17 cellular contexts compared by ENCODE assay signal in genomic region chr1:17109897-17110554, GRCh38. TPM values are rescaled to one million over a fixed set of nuclear protein-coding genes. Genes with fewer than 3 reads are reported as not detected.
DNase-seq lines count a peak whose midpoint lies in the region; ATAC-seq and TF ChIP-seq lines count a peak whose summit lies in the region.
"Had no signal": no experiment of that assay in that cellular context is flagged by ENCODE, and none has a peak within 500 bp of the region (broad histone marks: within the 10 kb centered on the region; RNA-seq: fewer than 3 reads in every experiment).

No MANE protein-coding gene starts in this region.

- CTCF ChIA-PET in activated CD4-positive, alpha-beta T cell treated with anti-CD3 and anti-CD28 coated beads for 36 hours (lab: Charles Lee), result interaction anchor here (0.7 kb wide), 1 partner anchor 124 kb away, joined by 3 read pairs; no protein-coding TSS in a partner anchor

- H3K9me3 ChIP-seq in hepatocyte (ENCODE audit: low read depth), result no peaks in the 10 kb centered on the region
- H3K9me3 ChIP-seq in osteoblast (ENCODE audit: low read depth, low read length), result no peaks in the 10 kb centered on the region
- H3K9me3 ChIP-seq: adrenal gland had no signal

- peaks cover 17% of the 10 kb centered on the region for H3K4me1 ChIP-seq in hepatocyte (ENCODE audit: insufficient read depth)
- H3K4me1 ChIP-seq in osteoblast (ENCODE audit: insufficient read depth, low read length), result no peaks in the 10 kb centered on the region
- H3K4me1 ChIP-seq: parathyroid adenoma had no signal

- no peaks in the 10 kb centered on the region for H3K9me3 Mint-ChIP-seq in activated CD4-positive, alpha-beta T cell treated with anti-CD3 and anti-CD28 coated beads for 36 hours (ENCODE audit: low read depth)
- H3K9me3 Mint-ChIP-seq: IgD-negative memory B cell, memory B cell had no signal

- H3K27ac ChIP-seq in hepatocyte, result peak overlapping the region; percentile 92
- H3K27ac ChIP-seq in osteoblast (ENCODE audit: low read depth, low read length), result no peak overlapping the region
- H3K27ac ChIP-seq: adrenal gland, parathyroid adenoma had no signal

- POLR2A ChIA-PET in activated CD4-positive, alpha-beta T cell treated with anti-CD3 and anti-CD28 coated beads for 36 hours (lab: Charles Lee), result no interaction called here

- no peaks in the 10 kb centered on the region for H3K9me2 ChIP-seq in hepatocyte (replicated peaks; ENCODE audit: insufficient read depth)

- no peak overlapping the region for H3K4me3 Mint-ChIP-seq in activated CD4-positive, alpha-beta T cell treated with anti-CD3 and anti-CD28 coated beads for 36 hours
- H3K4me3 Mint-ChIP-seq: IgD-negative memory B cell, memory B cell had no signal

- no peak for ATAC-seq in Right ventricle myocardium inferior
- ATAC-seq in activated CD4-positive, alpha-beta T cell treated with anti-CD3 and anti-CD28 coated beads for 36 hours, result no peak

- H3K4me2 ChIP-seq in hepatocyte (peak overlapping the region; percentile 60), osteoblast (ENCODE audit: insufficient read depth, low read length) (no peak overlapping the region)

- TF ChIP-seq CTCF in hepatocyte (IDR thresholded peaks at IDR 0.05; ENCODE audit: poor library complexity), result no peak
- no peak for TF ChIP-seq CTCF in osteoblast (IDR thresholded peaks at IDR 0.05; ENCODE audit: extremely low read depth, low read depth, low read length)

- H3K36me3 ChIP-seq in hepatocyte (replicated peaks; ENCODE audit: insufficient read depth, low read depth) (no peaks in the 10 kb centered on the region), osteoblast (ENCODE audit: insufficient read depth, low read length) (no peaks in the 10 kb centered on the region)
- H3K36me3 ChIP-seq: adrenal gland had no signal

- peak; percentile 82 for DNase-seq in DMS79 treated with DMSO at 0.1 percent for 48 hours (lab: John Stamatoyannopoulos, UW)
- DNase-seq in NCI-H526 treated with DMSO at 0.1 percent for 48 hours (lab: John Stamatoyannopoulos, UW), result peak; percentile 64
- peak; percentile 71 for DNase-seq in hepatocyte (ENCODE audit: low spot score)
- peak; percentile 50 for DNase-seq in osteoblast (ENCODE audit: insufficient read length, low spot score, missing footprints)
- no peak for DNase-seq in activated T-cell treated with anti-CD3 and anti-CD28 coated beads, Interleukin-2, amount 50 U/mL, for 48 hours
- no peak for DNase-seq in Right ventricle myocardium inferior (ENCODE audit: missing footprints)
- no peak for DNase-seq in stimulated activated CD4-positive, alpha-beta T cell treated with anti-CD3 and anti-CD28 coated beads, Interleukin-2, amount 100 ng/mL, for 24 hours
- DNase-seq in activated CD4-positive, alpha-beta T cell treated with anti-CD3 and anti-CD28 coated beads for 36 hours, result no peak
- DNase-seq: activated CD4-positive, alpha-beta T cell treated with anti-CD3 and anti-CD28 coated beads for 48 hours; activated T-cell treated with anti-CD3 and anti-CD28 coated beads, Interleukin-2, amount 50 U/mL, for 1 hour; adrenal gland; GOT3; NCI-H748 treated with DMSO at 0.1 percent for 48 hours; T-helper 2 cell had no signal

- intact Hi-C loops in Right ventricle myocardium inferior (cut with DNase I), result no loop called here
- intact Hi-C loops in activated CD4-positive, alpha-beta T cell treated with anti-CD3 and anti-CD28 coated beads for 36 hours (cut with DNase I, micrococcal nuclease), result no loop called here

- H3K27me3 ChIP-seq in hepatocyte (no peaks in the 10 kb centered on the region), osteoblast (ENCODE audit: insufficient read depth, low read length) (peaks cover 22% of the 10 kb centered on the region)

- peaks cover 11% of the 10 kb centered on the region for H3K27me3 Mint-ChIP-seq in activated CD4-positive, alpha-beta T cell treated with anti-CD3 and anti-CD28 coated beads for 36 hours

- no peaks in the 10 kb centered on the region for H3K79me2 ChIP-seq in hepatocyte
- no peaks in the 10 kb centered on the region for H3K79me2 ChIP-seq in osteoblast (ENCODE audit: insufficient read depth, low read length)
- H3K79me2 ChIP-seq: parathyroid adenoma had no signal

- no peak overlapping the region for H3K4me3 ChIP-seq in hepatocyte
- H3K4me3 ChIP-seq in osteoblast (ENCODE audit: insufficient read depth, low read length), result no peak overlapping the region
- H3K4me3 ChIP-seq: adrenal gland had no signal

- no peak overlapping the region for H3K27ac Mint-ChIP-seq in activated CD4-positive, alpha-beta T cell treated with anti-CD3 and anti-CD28 coated beads for 36 hours
- H3K27ac Mint-ChIP-seq: IgD-negative memory B cell, memory B cell had no signal

- no peak overlapping the region for H2AFZ ChIP-seq in hepatocyte
- no peak overlapping the region for H2AFZ ChIP-seq in osteoblast (ENCODE audit: low read length)
- H2AFZ ChIP-seq: parathyroid adenoma had no signal

- H3K36me3 Mint-ChIP-seq in activated CD4-positive, alpha-beta T cell treated with anti-CD3 and anti-CD28 coated beads for 36 hours (ENCODE audit: low read depth), result no peaks in the 10 kb centered on the region
- H3K36me3 Mint-ChIP-seq: IgD-negative memory B cell, memory B cell had no signal

- WGBS in hepatocyte (ENCODE audit: low lambda C conversion rate, missing lambda C conversion rate), result 44% methylated on average over 5 of the region's 5 CpGs

- H3K4me1 Mint-ChIP-seq in activated CD4-positive, alpha-beta T cell treated with anti-CD3 and anti-CD28 coated beads for 36 hours, result no peaks in the 10 kb centered on the region
- H3K4me1 Mint-ChIP-seq: IgD-negative memory B cell, memory B cell had no signal

- H4K20me1 ChIP-seq in hepatocyte (ENCODE audit: insufficient read depth, poor library complexity, severe bottlenecking) (no peaks in the 10 kb centered on the region), osteoblast (ENCODE audit: insufficient read depth, low read length) (no peaks in the 10 kb centered on the region)

RNA-seq across cellular contexts. Expression of gene PADI2, which starts 9.2 kb away (rescaled TPM):
- 11.3 and 11.7 TPM in 2 replicates for total RNA-seq in hepatocyte
- polyA plus RNA-seq in hepatocyte, result 6.8 and 10.6 TPM in 2 replicates
- total RNA-seq in osteoblast, result under 0.01 and 0.29 TPM in 2 replicates
- 0.87 TPM for total RNA-seq in Right ventricle myocardium inferior
- under 1 TPM in 1 of 2 experiments, not detected in 1; 0.05 TPM for total RNA-seq in activated CD4-positive, alpha-beta T cell treated with anti-CD3 and anti-CD28 coated beads for 36 hours

RNA-seq across cellular contexts. Expression of gene SDHB, which starts 56.2 kb away (rescaled TPM):
- 175 and 181 TPM in 2 replicates for total RNA-seq in hepatocyte
- 105 and 144 TPM in 2 replicates for polyA plus RNA-seq in hepatocyte
- 87.6 and 87.8 TPM in 2 replicates for total RNA-seq in osteoblast
- 433 TPM for total RNA-seq in Right ventricle myocardium inferior
- total RNA-seq in activated CD4-positive, alpha-beta T cell treated with anti-CD3 and anti-CD28 coated beads for 36 hours, result 100 to 1,000 TPM; 132 to 149 TPM

Comparison
In these comparisons a context has a peak if more than half of its experiments do, and no peak if none do; other contexts are left out.
1. DNase-seq: peak in DMS79 treated with DMSO at 0.1 percent for 48 hours (single experiment), NCI-H526 treated with DMSO at 0.1 percent for 48 hours (single experiment), hepatocyte (single experiment) and osteoblast (single experiment); none in activated T-cell treated with anti-CD3 and anti-CD28 coated beads, Interleukin-2, amount 50 U/mL, for 48 hours (0 of 2), Right ventricle myocardium inferior (single experiment), stimulated activated CD4-positive, alpha-beta T cell treated with anti-CD3 and anti-CD28 coated beads, Interleukin-2, amount 100 ng/mL, for 24 hours (0 of 2) and activated CD4-positive, alpha-beta T cell treated with anti-CD3 and anti-CD28 coated beads for 36 hours (single experiment).